1 cellular context compared by ENCODE assay signal in the genomic region with DNA sequence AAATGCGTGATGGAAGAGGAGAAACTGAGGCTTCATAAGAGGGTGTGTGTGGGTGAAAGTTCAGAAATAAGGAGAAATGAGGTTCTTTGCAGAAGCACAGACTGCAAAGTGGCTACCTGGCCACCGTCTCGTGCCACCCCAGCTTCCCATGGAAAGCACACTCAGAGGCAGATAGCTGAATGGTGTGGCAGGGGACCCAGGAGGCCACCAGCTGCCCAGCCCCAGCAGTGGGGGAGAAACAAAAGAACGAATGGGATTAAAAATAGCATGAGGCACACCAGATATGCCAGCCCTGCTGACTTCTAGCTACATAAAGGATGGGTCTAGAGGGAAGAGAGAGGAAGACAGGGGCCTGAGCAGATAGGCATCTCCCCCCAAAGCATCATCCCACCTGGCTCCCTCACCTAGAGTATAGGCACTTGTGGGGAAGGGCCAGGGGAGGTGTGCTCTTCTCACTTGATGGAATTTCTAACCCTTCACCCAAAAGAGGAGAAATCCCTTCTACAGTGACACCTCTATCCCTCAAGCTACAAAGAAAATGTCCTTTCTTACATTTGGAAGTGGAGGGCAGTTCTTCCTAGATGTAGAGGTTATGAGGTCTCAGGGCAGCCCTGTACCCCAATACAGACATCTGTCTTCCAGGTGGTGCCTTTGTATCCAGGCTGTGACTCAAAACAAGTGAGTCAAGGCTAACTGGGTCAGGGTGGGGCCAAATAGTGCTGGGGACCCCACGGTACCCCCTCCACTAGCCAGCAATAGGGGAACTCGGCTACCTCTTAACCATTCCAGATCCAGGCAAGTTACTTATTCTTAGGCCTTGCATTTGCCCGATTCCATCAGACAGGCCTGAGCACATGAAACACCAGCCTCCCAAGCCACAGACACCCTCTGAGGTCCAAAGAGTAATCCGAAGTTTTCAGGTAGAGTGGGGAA.
TF ChIP-seq lines count a peak whose summit lies in the region.

No MANE protein-coding gene starts in this region.

TF ChIP-seq in H1, 55 proteins besides CTCF, POLR2A, EP300 and RAD21:
- TF ChIP-seq SIRT6 (IDR thresholded peaks at IDR 0.05; ENCODE audit: low read length) (no peak), TAF1 (IDR thresholded peaks at IDR 0.05; ENCODE audit: low read depth, low read length) (no peak), CBX5 (IDR thresholded peaks at IDR 0.05; ENCODE audit: low read depth, low read length) (no peak), SP4 (IDR thresholded peaks at IDR 0.05; ENCODE audit: low read length) (no peak), SP2 (IDR thresholded peaks at IDR 0.05; ENCODE audit: low read length) (no peak), JUND (IDR thresholded peaks at IDR 0.05; ENCODE audit: low read length) (no peak), CHD1 (IDR thresholded peaks at IDR 0.05; ENCODE audit: low read depth, low read length) (no peak), RXRA (IDR thresholded peaks at IDR 0.05; ENCODE audit: insufficient read depth, low read depth, low read length) (no peak), EZH2 (IDR thresholded peaks at IDR 0.05; ENCODE audit: low read depth, low read length, severe bottlenecking) (no peak)
